1 cellular context compared by ENCODE assay signal in genomic region chr19:38315657-38316476, GRCh38.
TF ChIP-seq lines count a peak whose summit lies in the region.

Gene YIF1B (minus strand): TSS chr19:38315947. CDS start chr19:38315917, 30 bp downstream.

TF ChIP-seq in GM12878, 131 proteins besides CTCF, POLR2A, EP300 and RAD21 (continued from another document):
- TF ChIP-seq PBX3 (IDR thresholded peaks at IDR 0.05; ENCODE audit: insufficient replicate concordance, low read depth, low read length) (peak; percentile 88), SUPT20H (IDR thresholded peaks at IDR 0.05; ENCODE audit: borderline replicate concordance, control insufficient read depth, low read depth, low read length) (no peak), GATAD2B (conservative IDR thresholded peaks at IDR 0.05; ENCODE audit: low read depth) (peak; percentile 8; the same call in 1 of the 2 replicates), CREB1 (IDR thresholded peaks at IDR 0.05; ENCODE audit: low read depth) (peak; percentile 75), PKNOX1 (IDR thresholded peaks at IDR 0.05) (peak; percentile 95), E4F1 (IDR thresholded peaks at IDR 0.05; ENCODE audit: borderline replicate concordance, partially characterized antibody) (peak; percentile 68), NFXL1 (IDR thresholded peaks at IDR 0.05; ENCODE audit: borderline replicate concordance) (no peak), MLLT1 (IDR thresholded peaks at IDR 0.05) (0 out of 2 replicates have a peak, but pooled peaks have one; percentile 17), SMAD5 (IDR thresholded peaks at IDR 0.05; ENCODE audit: low read depth) (no peak), IKZF1 (conservative IDR thresholded peaks at IDR 0.05) (0 out of 2 replicates have a peak, but pooled peaks have one; percentile 4), YY1 (IDR thresholded peaks at IDR 0.05; ENCODE audit: low read depth, low read length) (peak; percentile 40), BHLHE40 (IDR thresholded peaks at IDR 0.05; ENCODE audit: borderline replicate concordance in 1 of 2, low read depth in 2 of 2, low read length in 1 of 2) (peak; percentile 16 to 83; a peak in 3 of 4 replicates), SRF (IDR thresholded peaks at IDR 0.05; ENCODE audit: low read depth in 2 of 2, low read length in 2 of 2) (no peak), SKIL (IDR thresholded peaks at IDR 0.05; ENCODE audit: low read depth, poor library complexity, severe bottlenecking) (no peak), NBN (IDR thresholded peaks at IDR 0.05) (peak; percentile 78), POU2F2 (IDR thresholded peaks at IDR 0.05; ENCODE audit: borderline replicate concordance, low read depth, low read length) (0 out of 3 replicates have a peak, but pooled peaks have one; percentile 88), RUNX3 (IDR thresholded peaks at IDR 0.05; ENCODE audit: low read length) (peak; percentile 46), SP1 (IDR thresholded peaks at IDR 0.05; ENCODE audit: low read depth, low read length) (peak; percentile 49), HDGF (IDR thresholded peaks at IDR 0.05) (peak; percentile 39; the same call in 1 of the 2 replicates), MAX (IDR thresholded peaks at IDR 0.05; ENCODE audit: low read depth, low read length) (peak; percentile 32; the same call in 1 of the 2 replicates), ZNF384 (IDR thresholded peaks at IDR 0.05; ENCODE audit: borderline replicate concordance, low read depth, low read length) (peak; percentile 46; the same call in 1 of the 2 replicates), RCOR1 (conservative IDR thresholded peaks at IDR 0.05; ENCODE audit: low read depth, low read length) (no peak), ATF7 (IDR thresholded peaks at IDR 0.05; ENCODE audit: low read depth) (peak; percentile 53), EGR1 (IDR thresholded peaks at IDR 0.05; ENCODE audit: borderline replicate concordance in 1 of 2, low read depth in 2 of 2, low read length in 2 of 2) (peak in 1 of 2 experiments; percentile 86; a peak in 2 of 3 replicates)
TF ChIP-seq in GM12878: peak in this region for 29.
